Comparison of ENCODE assay signal across 8 cellular contexts in genomic region chr6:34223964-34224940, GRCh38. TPM values are rescaled to one million over a fixed set of nuclear protein-coding genes. Genes with fewer than 3 reads are reported as not detected.
DNase-seq lines count a peak whose midpoint lies in the region; ATAC-seq and TF ChIP-seq lines count a peak whose summit lies in the region.

No MANE protein-coding gene starts in this region.

- H3K9me3 Mint-ChIP-seq in activated CD4-positive, alpha-beta T cell treated with anti-CD3 and anti-CD28 coated beads, Interleukin-2, amount 10 ng/mL, durations not matched to agents 24 days and 14 days: no peaks in the 10 kb centered on the region

- peaks cover 3% of the 10 kb centered on the region for H3K4me1 ChIP-seq in colonic mucosa

- H3K4me3 ChIP-seq in colonic mucosa: peak overlapping the region; percentile 51

- no peaks in the 10 kb centered on the region for H3K36me3 ChIP-seq in colonic mucosa

- peaks cover 3% of the 10 kb centered on the region for H3K27me3 Mint-ChIP-seq in activated CD4-positive, alpha-beta T cell treated with anti-CD3 and anti-CD28 coated beads, Interleukin-2, amount 10 ng/mL, durations not matched to agents 24 days and 14 days

- H3K9me3 ChIP-seq in colonic mucosa: no peaks in the 10 kb centered on the region

- peak; percentile 61 for TF ChIP-seq POLR2A in GM19193 (IDR thresholded peaks at IDR 0.05; ENCODE audit: extremely low read depth, insufficient read depth, insufficient read length)

- DNase-seq in Ammon's horn (ENCODE audit: low spot score): peak; percentile 94
- peak; percentile 89 for DNase-seq in NCI-H510A (lab: John Stamatoyannopoulos, UW)
- peak; percentile 98 for DNase-seq in activated CD4-positive, alpha-beta T cell treated with anti-CD3 and anti-CD28 coated beads, Interleukin-2, amount 10 ng/mL, durations not matched to agents 24 days and 14 days
- peak; percentile 95 for DNase-seq in colonic mucosa
- peak; percentile 92 for DNase-seq in left lobe of liver (ENCODE audit: low spot score)
- peak; percentile 93 to 96 for DNase-seq in stimulated activated CD4-positive, alpha-beta T cell treated with anti-CD3 and anti-CD28 coated beads, Interleukin-2, amount 100 ng/mL, for 24 hours

- H3K27ac Mint-ChIP-seq in activated CD4-positive, alpha-beta T cell treated with anti-CD3 and anti-CD28 coated beads, Interleukin-2, amount 10 ng/mL, durations not matched to agents 24 days and 14 days: peak overlapping the region; percentile 77

- no peak for TF ChIP-seq CTCF in colonic mucosa (IDR thresholded peaks at IDR 0.05)

- H3K9ac ChIP-seq in colonic mucosa (ENCODE audit: low read depth in 2 of 2, low read length in 2 of 2): peak overlapping the region; percentile 76 to 88

- peak overlapping the region; percentile 67 for H3K4me3 Mint-ChIP-seq in activated CD4-positive, alpha-beta T cell treated with anti-CD3 and anti-CD28 coated beads, Interleukin-2, amount 10 ng/mL, durations not matched to agents 24 days and 14 days

- peak overlapping the region; percentile 88 for H3K27ac ChIP-seq in colonic mucosa

- intact Hi-C loops in activated CD4-positive, alpha-beta T cell treated with anti-CD3 and anti-CD28 coated beads, Interleukin-2, amount 10 ng/mL, durations not matched to agents 24 days and 14 days (cut with micrococcal nuclease): loop anchor here (1.0 kb wide), 1 partner anchor 12 kb away; the partner anchor contains the start of gene HMGA1
- intact Hi-C loops in colonic mucosa (cut with DNase I): no loop called here

- peaks cover 25% of the 10 kb centered on the region for H3K4me1 Mint-ChIP-seq in activated CD4-positive, alpha-beta T cell treated with anti-CD3 and anti-CD28 coated beads, Interleukin-2, amount 10 ng/mL, durations not matched to agents 24 days and 14 days

- H3K27me3 ChIP-seq in colonic mucosa: no peaks in the 10 kb centered on the region

- H3K36me3 Mint-ChIP-seq in activated CD4-positive, alpha-beta T cell treated with anti-CD3 and anti-CD28 coated beads, Interleukin-2, amount 10 ng/mL, durations not matched to agents 24 days and 14 days (ENCODE audit: low read depth): no peaks in the 10 kb centered on the region

- ATAC-seq in HG03378 (IDR thresholded peaks at IDR 0.05; ENCODE audit: unreplicated experiment) (peak; percentile 87), left lobe of liver (peak; percentile 99)

RNA-seq across cellular contexts. Expression of gene HMGA1, which starts 12.4 kb away (rescaled TPM):
- 509 and 520 TPM in 2 replicates for total RNA-seq in activated CD4-positive, alpha-beta T cell treated with anti-CD3 and anti-CD28 coated beads, Interleukin-2, amount 10 ng/mL, durations not matched to agents 24 days and 14 days
- total RNA-seq in colonic mucosa: 100 to 1,000 TPM; 184 to 536 TPM
- total RNA-seq in left lobe of liver: 17.4 TPM

RNA-seq across cellular contexts. Expression of gene SMIM29, which starts 24.6 kb away (rescaled TPM):
- 12.6 and 13.5 TPM in 2 replicates for total RNA-seq in activated CD4-positive, alpha-beta T cell treated with anti-CD3 and anti-CD28 coated beads, Interleukin-2, amount 10 ng/mL, durations not matched to agents 24 days and 14 days
- total RNA-seq in colonic mucosa (10 to 100 TPM in 1 of 2 donors, 1 to 10 TPM in 1; 8.6 to 12.8 TPM), left lobe of liver (6.4 TPM)

Comparison
In these comparisons a context has a peak if more than half of its experiments do, and no peak if none do; other contexts are left out.
1. Peak in every context shown above with its lines: DNase-seq, ATAC-seq, H3K4me3 ChIP-seq and H3K27ac ChIP-seq.
2. RNA of gene HMGA1, which starts 12.4 kb away (total RNA-seq): 184 to 536 TPM in colonic mucosa and 509 to 520 TPM in activated CD4-positive, alpha-beta T cell treated with anti-CD3 and anti-CD28 coated beads, Interleukin-2, amount 10 ng/mL, durations not matched to agents 24 days and 14 days; 17.4 TPM in left lobe of liver (single experiment); every median in the first group is over 10 times any median in the second.